9 cellular contexts compared by ENCODE assay signal in the genomic region with DNA sequence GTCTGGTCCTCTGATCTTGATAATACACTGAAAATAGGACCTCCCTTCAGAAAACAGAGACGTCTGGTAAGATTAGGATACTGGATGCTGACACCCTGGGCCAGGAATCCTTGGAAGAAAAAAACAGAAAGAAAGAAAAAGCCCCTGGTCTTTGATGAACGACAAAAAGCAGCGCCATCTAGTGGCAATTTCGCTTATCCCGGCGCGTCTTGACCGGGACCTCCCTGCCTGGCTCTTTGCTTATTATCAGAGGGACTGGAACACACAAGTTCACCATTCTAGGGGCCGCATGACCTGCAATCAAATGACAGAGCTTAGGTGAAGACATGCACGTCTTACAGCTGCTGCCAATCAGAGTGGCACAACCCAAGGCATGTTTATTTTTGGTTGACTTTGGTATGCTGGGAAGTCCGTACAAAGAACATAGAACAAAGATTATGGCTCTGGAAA.
DNase-seq lines count a peak whose midpoint lies in the region; ATAC-seq and TF ChIP-seq lines count a peak whose summit lies in the region.
"Had no signal": no experiment of that assay in that cellular context is flagged by ENCODE, and none has a peak within 500 bp of the region (broad histone marks: within the 10 kb centered on the region; RNA-seq: fewer than 3 reads in every experiment).

No MANE protein-coding gene starts in this region.

- peak; percentile 58 for ATAC-seq in HG02763 (IDR thresholded peaks at IDR 0.05; ENCODE audit: unreplicated experiment)
- no peak for ATAC-seq in HG03095 (IDR thresholded peaks at IDR 0.05; ENCODE audit: unreplicated experiment)

- TF ChIP-seq CTCF in fibroblast of lung (conservative IDR thresholded peaks at IDR 0.05 in 1 of 2, IDR thresholded peaks at IDR 0.05 in 1 of 2; ENCODE audit: low read depth in 1 of 2, low read length in 2 of 2), result peak; percentile 64 to 81

- no peak overlapping the region for H4K8ac ChIP-seq in neuronal stem cell (ENCODE audit: low read depth, low read length)

- no peak overlapping the region for H3K18ac ChIP-seq in neuronal stem cell (ENCODE audit: low read length)

- H3K14ac ChIP-seq in neuronal stem cell (ENCODE audit: low read length), result no peak overlapping the region

- DNase-seq in NCI-H1417 (lab: John Stamatoyannopoulos, UW), result peak; percentile 35 to 84 (median 67)
- DNase-seq in NCI-H1417 treated with DMSO at 0.1 percent for 48 hours (lab: John Stamatoyannopoulos, UW), result no peak
- peak; percentile 96 for DNase-seq in NCI-H2196 (lab: John Stamatoyannopoulos, UW; ENCODE audit: unreplicated experiment)
- DNase-seq in activated CD4-positive, alpha-beta T cell treated with anti-CD3 and anti-CD28 coated beads for 48 hours, result peak; percentile 66
- DNase-seq in fibroblast of lung (ENCODE audit: low read depth in 2 of 2), result peak; percentile 60 to 84
- peak; percentile 79 for DNase-seq in neuronal stem cell (ENCODE audit: low spot score)

- peaks cover 2% of the 10 kb centered on the region for H3K27me3 ChIP-seq in fibroblast of lung (ENCODE audit: control insufficient read depth, insufficient read depth, low read length)
- H3K27me3 ChIP-seq in neuronal stem cell (ENCODE audit: control insufficient read depth in 3 of 3, insufficient read depth in 3 of 3, low read depth in 1 of 3, low read length in 3 of 3), result no peaks in the 10 kb centered on the region
- H3K27me3 ChIP-seq: BLaER1 had no signal

- H3K9me3 ChIP-seq in fibroblast of lung (ENCODE audit: control insufficient read depth, insufficient read depth, low read depth, low read length) (no peaks in the 10 kb centered on the region), neuronal stem cell (replicated peaks in 1 of 2; ENCODE audit: control insufficient read depth in 2 of 2, insufficient read depth in 1 of 2, low read depth in 1 of 2, low read length in 2 of 2) (peaks cover 0 to 2% of the 10 kb centered on the region in 2 donors)
- H3K9me3 ChIP-seq: BLaER1 had no signal

- no CpG with 5 or more reads among the region's 11 CpGs for WGBS in neuronal stem cell (ENCODE audit: extremely low coverage in 2 of 2, insufficient read length in 2 of 2, insufficient replicate concordance in 1 of 2), 2 donors

- no peaks in the 10 kb centered on the region for H3K79me1 ChIP-seq in neuronal stem cell (ENCODE audit: low read depth, low read length)

- H3K4me1 ChIP-seq in fibroblast of lung (ENCODE audit: control insufficient read depth, extremely low read depth, insufficient read depth, low read length), result peaks cover 4% of the 10 kb centered on the region
- H3K4me1 ChIP-seq in neuronal stem cell (ENCODE audit: control insufficient read depth in 2 of 2, insufficient read depth in 1 of 2, low read depth in 1 of 2, low read length in 2 of 2), result peaks cover 5 to 10% of the 10 kb centered on the region in 2 donors
- H3K4me1 ChIP-seq: BLaER1 had no signal

- no peaks in the 10 kb centered on the region for H3K36me3 ChIP-seq in fibroblast of lung (ENCODE audit: control insufficient read depth, insufficient read depth, low read length)
- no peaks in the 10 kb centered on the region for H3K36me3 ChIP-seq in neuronal stem cell (replicated peaks in 1 of 2; ENCODE audit: control insufficient read depth in 2 of 2, insufficient read depth in 2 of 2, low read length in 2 of 2)
- H3K36me3 ChIP-seq: BLaER1 had no signal

- H2AFZ ChIP-seq in fibroblast of lung (ENCODE audit: low read length) (no peak overlapping the region), neuronal stem cell (ENCODE audit: low read length) (peak overlapping the region; percentile 23)

- no peak overlapping the region for H3K27ac ChIP-seq in fibroblast of lung (ENCODE audit: insufficient read depth, low read length)
- no peak overlapping the region for H3K27ac ChIP-seq in neuronal stem cell (replicated peaks; ENCODE audit: low read length)
- H3K27ac ChIP-seq: BLaER1 had no signal

- no peak overlapping the region for H2BK5ac ChIP-seq in neuronal stem cell (ENCODE audit: low read length)

- no peak overlapping the region for H3K23ac ChIP-seq in neuronal stem cell (ENCODE audit: low read depth, low read length, poor library complexity)

- H3K4me2 ChIP-seq in fibroblast of lung (ENCODE audit: extremely low read depth, insufficient read depth, low read length), result no peak overlapping the region
- H3K4me2 ChIP-seq in neuronal stem cell (ENCODE audit: insufficient read depth, low read length, poor library complexity, severe bottlenecking), result no peak overlapping the region
- H3K4me2 ChIP-seq: BLaER1 had no signal

- no peak overlapping the region for H2AK5ac ChIP-seq in neuronal stem cell (ENCODE audit: low read depth, low read length)

- H3K4ac ChIP-seq in neuronal stem cell (ENCODE audit: low read length), result no peak overlapping the region

- no peaks in the 10 kb centered on the region for H3K79me2 ChIP-seq in fibroblast of lung (ENCODE audit: control insufficient read depth, insufficient read depth, low read length)

- H2BK120ac ChIP-seq in neuronal stem cell (ENCODE audit: low read depth, low read length), result no peak overlapping the region

- no peak overlapping the region for H3K4me3 ChIP-seq in fibroblast of lung (replicated peaks in 1 of 4; ENCODE audit: control extremely low read depth in 1 of 4, insufficient read depth in 1 of 4, low read depth in 3 of 4, low read length in 4 of 4)
- H3K4me3 ChIP-seq in neuronal stem cell (ENCODE audit: low read length in 2 of 2), result no peak overlapping the region
- H3K4me3 ChIP-seq: BLaER1 had no signal

- no peak overlapping the region for H3K9ac ChIP-seq in fibroblast of lung (ENCODE audit: insufficient read depth, low read length)
- no peak overlapping the region for H3K9ac ChIP-seq in neuronal stem cell (ENCODE audit: low read depth, low read length, poor library complexity)
- H3K9ac ChIP-seq: BLaER1 had no signal

- no peaks in the 10 kb centered on the region for H4K20me1 ChIP-seq in fibroblast of lung (ENCODE audit: control insufficient read depth, extremely low read depth, insufficient read depth, low read length)
- H4K20me1 ChIP-seq: BLaER1 had no signal

- H4K91ac ChIP-seq in neuronal stem cell (ENCODE audit: low read depth, low read length, poor library complexity), result no peak overlapping the region

- no peak overlapping the region for H2BK15ac ChIP-seq in neuronal stem cell (ENCODE audit: low read length)

- no peak overlapping the region for H2BK12ac ChIP-seq in neuronal stem cell (ENCODE audit: low read length)
